ENCODE assay signal across 14 cellular contexts in the genomic region with DNA sequence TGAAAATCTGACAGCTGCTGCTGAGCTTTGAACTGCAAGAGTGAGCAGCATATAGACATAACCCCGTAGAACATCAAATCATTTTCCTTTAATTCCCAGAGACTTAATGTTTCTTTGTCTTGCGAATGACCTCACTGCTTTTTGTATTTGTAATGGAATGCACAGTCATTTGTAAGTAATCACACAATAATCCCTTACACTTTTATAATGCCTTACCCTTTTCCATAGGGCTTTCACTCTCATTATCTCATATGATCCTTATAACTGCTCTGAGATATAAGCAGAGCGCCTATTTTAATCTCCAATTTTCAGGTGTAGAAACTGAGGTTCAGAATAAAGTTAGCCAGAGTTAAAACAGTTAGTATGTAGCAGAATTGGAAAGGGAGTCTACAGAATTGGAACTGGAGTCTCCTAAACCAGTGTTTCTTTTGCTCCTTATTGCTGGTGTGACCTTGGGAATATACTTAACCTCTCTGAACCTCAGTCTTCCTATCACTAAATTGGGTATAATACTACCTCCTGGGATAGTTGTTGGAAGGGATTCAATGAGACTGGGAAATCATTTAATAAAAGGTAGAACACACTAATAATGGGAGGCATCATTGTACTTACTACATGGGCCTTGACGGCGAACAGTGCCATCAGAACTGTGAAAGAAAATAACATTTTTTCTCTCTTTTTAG. TPM values are rescaled to one million over a fixed set of nuclear protein-coding genes. Genes with fewer than 3 reads are reported as not detected.
A peak's percentile ranks its signal among the peaks of the same experiment; 100 is the strongest.
DNase-seq lines count a peak whose midpoint lies in the region; ATAC-seq and TF ChIP-seq lines count a peak whose summit lies in the region.
"Had no signal": no experiment of that assay in that cellular context is flagged by ENCODE, and none has a peak within 500 bp of the region (broad histone marks: within the 10 kb centered on the region; RNA-seq: fewer than 3 reads in every experiment).

No MANE protein-coding gene starts in this region.

- intact Hi-C loops in stomach (cut with DNase I; ENCODE audit: low total_unique reads): no loop called here

- H3K4me1 ChIP-seq in H9 (ENCODE audit: insufficient read depth, low read length) (peaks cover 9% of the 10 kb centered on the region; the same call in 1 of the 2 replicates), adipocyte (ENCODE audit: control insufficient read depth, insufficient read depth, low read length) (peaks cover 34% of the 10 kb centered on the region), iPS-20b (ENCODE audit: insufficient read depth, low read length) (peaks cover 21% of the 10 kb centered on the region), stomach (peaks cover 17 to 73% (median 40%) of the 10 kb centered on the region in 4 donors)

- H3K36me3 ChIP-seq in adipocyte (ENCODE audit: control insufficient read depth, insufficient read depth, low read length, severe bottlenecking) (peaks cover 13% of the 10 kb centered on the region), iPS-20b (ENCODE audit: insufficient read depth, low read depth, low read length) (no peaks in the 10 kb centered on the region), stomach (peaks cover 0 to 5% (median 2%) of the 10 kb centered on the region in 4 donors)

- H3K23me2 ChIP-seq in H9 (ENCODE audit: insufficient read length, low read depth, low read length, poor library complexity, severe bottlenecking): no peaks in the 10 kb centered on the region

- no peak overlapping the region for H3K4me3 ChIP-seq in adipocyte (ENCODE audit: low read length)
- H3K4me3 ChIP-seq in iPS-20b (ENCODE audit: low read length): no peak overlapping the region
- no peak overlapping the region for H3K4me3 ChIP-seq in stomach

- H2AFZ ChIP-seq in H9 (ENCODE audit: low read length): no peak overlapping the region

- H3K27ac ChIP-seq in H9 (ENCODE audit: insufficient read length, low read depth, low read length) (no peak overlapping the region), iPS-20b (ENCODE audit: low read length) (no peak overlapping the region), stomach (peak overlapping the region in 4 of 5 donors; percentile 50 to 92 (median 73))

- peaks cover 36 to 40% of the 10 kb centered on the region in 2 experiments for H3K4me1 Mint-ChIP-seq in H9

- no peak overlapping the region for H2BK12ac ChIP-seq in H9 (ENCODE audit: insufficient read length, low read depth, low read length)

- peak overlapping the region in 2 of 3 experiments; percentile 70 to 79; a peak in 1 of 7 replicates for H3K27ac Mint-ChIP-seq in H9
- H3K27ac Mint-ChIP-seq: memory B cell had no signal

- H3K79me2 ChIP-seq in H9 (ENCODE audit: insufficient read depth, low read length): peaks cover 4% of the 10 kb centered on the region; the same call in 1 of the 2 replicates

- H2BK15ac ChIP-seq in H9 (ENCODE audit: low read depth, low read length): no peak overlapping the region

- no peak overlapping the region for H2BK120ac ChIP-seq in H9 (ENCODE audit: low read depth, low read length, poor library complexity, severe bottlenecking)

- H3K4ac ChIP-seq in H9 (ENCODE audit: low read depth, low read length): no peak overlapping the region

- H4K5ac ChIP-seq in H9 (ENCODE audit: insufficient read length, low read depth, low read length): no peak overlapping the region

- peak overlapping the region; percentile 77 for H4K91ac ChIP-seq in H9 (ENCODE audit: insufficient read length, low read depth, low read length)

- no CpG with 5 or more reads among the region's 5 CpGs for WGBS in H9 (ENCODE audit: extremely low coverage, insufficient read length, low lambda C conversion rate)
- WGBS in stomach, 5 donors: 61 to 86% (median 76%) methylated on average over 5 of the region's 5 CpGs

- no peak overlapping the region for H3K23ac ChIP-seq in H9 (ENCODE audit: insufficient read length, low read depth, low read length)

- H3K56ac ChIP-seq in H9 (ENCODE audit: insufficient read length, low read depth, low read length): no peak overlapping the region

- no peak overlapping the region for H2BK5ac ChIP-seq in H9 (ENCODE audit: insufficient read length, low read length)

- no peaks in the 10 kb centered on the region for H3K27me3 ChIP-seq in H9 (ENCODE audit: insufficient read depth, low read length)
- no peaks in the 10 kb centered on the region for H3K27me3 ChIP-seq in adipocyte (replicated peaks; ENCODE audit: control insufficient read depth, insufficient read depth, low read length)
- H3K27me3 ChIP-seq in iPS-20b (ENCODE audit: insufficient read depth, low read length): no peaks in the 10 kb centered on the region
- H3K27me3 ChIP-seq in stomach: no peaks in the 10 kb centered on the region

- no peak for DNase-seq in H9
- peak; percentile 46 for DNase-seq in adipocyte (ENCODE audit: low read depth)
- DNase-seq in stomach: no peak
- DNase-seq in iPS-NIHi7 (ENCODE audit: extremely low spot score): no peak
- no peak for DNase-seq in mucosa of gallbladder (ENCODE audit: low spot score)
- DNase-seq: activated CD8-positive, alpha-beta memory T cell treated with anti-CD3 and anti-CD28 coated beads, Interleukin-2, amount 50 U/mL, for 48 hours; Calu3; NCI-H1105; NCI-H526; posterior cingulate gyrus; SIG-M5 had no signal

- no peak overlapping the region for H3K4me2 ChIP-seq in H9 (ENCODE audit: insufficient read depth, insufficient read length, low read length)

- no peak for TF ChIP-seq EP300 in stomach (IDR thresholded peaks at IDR 0.05)

- no peak overlapping the region for H2AK5ac ChIP-seq in H9 (ENCODE audit: insufficient read length, low read length)

- H3K4me3 Mint-ChIP-seq in H9: no peak overlapping the region
- H3K4me3 Mint-ChIP-seq: memory B cell had no signal

- no peak for ATAC-seq in GM18870 (IDR thresholded peaks at IDR 0.05; ENCODE audit: unreplicated experiment)

- H3K36me3 Mint-ChIP-seq in H9 (ENCODE audit: insufficient read depth in 1 of 3, low read depth in 3 of 3): peaks cover 0 to 6% (median 0%) of the 10 kb centered on the region in 3 experiments; a peak in 2 of 7 replicates

- H3T11ph ChIP-seq in H9 (ENCODE audit: low read length): no peak overlapping the region

- H2BK20ac ChIP-seq in H9 (ENCODE audit: low read depth, low read length, poor library complexity, severe bottlenecking): no peak overlapping the region

- H4K20me1 ChIP-seq in H9 (ENCODE audit: control insufficient read depth, insufficient read depth, insufficient read length): no peaks in the 10 kb centered on the region

- H3K79me1 ChIP-seq in H9 (ENCODE audit: insufficient read depth, low read depth, low read length, poor library complexity, severe bottlenecking): peaks cover 5% of the 10 kb centered on the region

- H3K9me3 ChIP-seq in H9 (ENCODE audit: control insufficient read depth, low read depth, low read length): no peaks in the 10 kb centered on the region
- no peaks in the 10 kb centered on the region for H3K9me3 ChIP-seq in adipocyte (ENCODE audit: control insufficient read depth, low read length)
- no peaks in the 10 kb centered on the region for H3K9me3 ChIP-seq in iPS-20b (ENCODE audit: insufficient read depth, low read depth, low read length)
- H3K9me3 ChIP-seq in stomach: no peaks in the 10 kb centered on the region

- no peak overlapping the region for H4K8ac ChIP-seq in H9 (replicated peaks; ENCODE audit: insufficient read length, low read depth, low read length)

- no peak overlapping the region for H3K14ac ChIP-seq in H9 (ENCODE audit: insufficient read depth, low read length)

- H3K18ac ChIP-seq in H9 (ENCODE audit: insufficient read length, low read depth, low read length): no peak overlapping the region

- TF ChIP-seq CTCF in H9 (conservative IDR thresholded peaks at IDR 0.05) (no peak), stomach (IDR thresholded peaks at IDR 0.05) (no peak)

- H3K9ac ChIP-seq in H9 (ENCODE audit: extremely low read depth, insufficient read length, low read length) (no peak overlapping the region), adipocyte (ENCODE audit: low read length) (peak overlapping the region; percentile 11), iPS-20b (ENCODE audit: low read depth, low read length) (peak overlapping the region; percentile 10; the same call in 1 of the 2 replicates)

- H3K27me3 Mint-ChIP-seq in H9 (ENCODE audit: low read depth): no peaks in the 10 kb centered on the region
- H3K27me3 Mint-ChIP-seq: memory B cell had no signal

- no peak for TF ChIP-seq POLR2A in stomach (IDR thresholded peaks at IDR 0.05)

- no peaks in the 10 kb centered on the region for H3K9me3 Mint-ChIP-seq in H9
- H3K9me3 Mint-ChIP-seq: memory B cell had no signal

RNA-seq across cellular contexts. Expression of gene LPP, which starts 54.9 kb away (rescaled TPM):
- 56.3 and 64.6 TPM in 2 replicates for total RNA-seq in H9 (2021)
- 100 to 1,000 TPM; 185 to 885 (median 487) TPM for total RNA-seq in stomach
- 10 to 100 TPM in 1 of 3 donors, 1 to 10 TPM in 2; 8.0 to 14.6 (median 8.9) TPM for polyA plus RNA-seq in stomach
- total RNA-seq in mucosa of gallbladder: 478 TPM

Comparison
In these comparisons a context has a peak if more than half of its experiments do, and no peak if none do; other contexts are left out.
1. H3K27ac ChIP-seq: peak in stomach (4 of 5); none in H9 (single experiment) and iPS-20b (single experiment).